8 cellular contexts compared by ENCODE assay signal in the genomic region with DNA sequence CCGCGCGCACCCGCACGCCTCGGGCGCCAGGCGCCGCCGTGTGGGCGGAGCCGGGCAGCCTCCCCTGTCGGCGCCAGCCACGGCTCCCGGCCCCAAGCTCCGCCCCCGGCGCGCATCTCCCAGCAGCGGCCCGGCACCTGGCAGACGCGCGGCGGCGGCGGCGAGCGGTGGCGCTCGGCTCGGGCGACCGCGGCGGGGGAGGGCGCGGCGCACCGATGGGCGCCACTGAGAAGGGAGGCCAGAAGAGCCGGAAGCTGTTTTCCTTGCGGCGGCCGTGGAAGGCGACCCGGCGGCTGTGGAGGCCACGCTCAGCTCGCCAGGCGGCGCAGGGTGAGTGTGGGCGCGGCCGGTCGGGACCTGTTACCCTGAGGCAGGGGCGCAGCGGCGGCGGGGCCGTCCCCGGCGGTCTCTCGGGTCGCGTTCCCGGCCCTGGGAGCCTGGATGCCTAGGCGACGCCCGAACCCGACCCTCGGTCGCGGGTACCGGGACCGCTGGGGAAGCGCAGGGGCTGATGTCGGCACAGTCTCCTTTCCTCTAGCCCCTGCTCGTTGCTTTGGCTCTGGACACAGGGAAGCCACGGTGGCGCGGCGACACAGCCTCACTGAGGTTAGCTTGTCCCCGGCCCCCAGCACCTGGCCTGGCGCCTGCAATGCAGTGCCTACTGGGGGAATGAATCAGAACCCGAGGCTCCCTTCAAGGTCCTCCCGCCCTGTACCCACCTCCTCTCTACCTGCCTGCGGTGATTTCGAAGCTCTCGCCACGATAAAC. TPM values are rescaled to one million over a fixed set of nuclear protein-coding genes. Genes with fewer than 3 reads are reported as not detected.
DNase-seq lines count a peak whose midpoint lies in the region; ATAC-seq and TF ChIP-seq lines count a peak whose summit lies in the region.

No MANE protein-coding gene starts in this region.

- peak; percentile 96 for ATAC-seq in GM19023 (IDR thresholded peaks at IDR 0.05; ENCODE audit: unreplicated experiment)
- peak; percentile 98 for ATAC-seq in HG03159 (IDR thresholded peaks at IDR 0.05; ENCODE audit: unreplicated experiment)
- peak; percentile 97 to 99 (median 98) for ATAC-seq in right lobe of liver

- H3K27me3 ChIP-seq in colonic mucosa, result no peaks in the 10 kb centered on the region
- no peaks in the 10 kb centered on the region for H3K27me3 ChIP-seq in right lobe of liver

- H3K27ac ChIP-seq in colonic mucosa, result no peak overlapping the region
- H3K27ac ChIP-seq in right lobe of liver, result no peak overlapping the region

- TF ChIP-seq POLR2A in right lobe of liver (IDR thresholded peaks at IDR 0.05), result peak; percentile 46

- peak overlapping the region; percentile 34 to 58 for H3K9ac ChIP-seq in colonic mucosa (ENCODE audit: low read depth in 2 of 2, low read length in 2 of 2)

- no peaks in the 10 kb centered on the region for H3K36me3 ChIP-seq in colonic mucosa
- no peaks in the 10 kb centered on the region for H3K36me3 ChIP-seq in right lobe of liver

- intact Hi-C loops in colonic mucosa (cut with DNase I) (no loop called here), right lobe of liver (cut with DNase I) (no loop called here)

- peak overlapping the region; percentile 70 for H3K4me3 ChIP-seq in colonic mucosa
- peak overlapping the region; percentile 72 to 89 (median 82) for H3K4me3 ChIP-seq in right lobe of liver

- TF ChIP-seq CTCF in colonic mucosa (IDR thresholded peaks at IDR 0.05) (no peak), right lobe of liver (IDR thresholded peaks at IDR 0.05) (peak in 1 of 4 donors; percentile 31)

- 4% methylated on average over 4 of the region's 92 CpGs for WGBS in right lobe of liver (ENCODE audit: insufficient coverage, low coverage, low lambda C conversion rate, missing lambda C conversion rate)

- peaks cover 4% of the 10 kb centered on the region for H3K4me1 ChIP-seq in colonic mucosa
- H3K4me1 ChIP-seq in right lobe of liver, result peaks cover 0 to 3% (median 0%) of the 10 kb centered on the region in 4 donors

- no peaks in the 10 kb centered on the region for H3K9me3 ChIP-seq in colonic mucosa
- H3K9me3 ChIP-seq in right lobe of liver, result no peaks in the 10 kb centered on the region

- DNase-seq in Ammon's horn (ENCODE audit: low spot score) (peak; percentile 91), NCI-H345 treated with DMSO at 0.1 percent for 48 hours (lab: John Stamatoyannopoulos, UW; ENCODE audit: unreplicated experiment) (peak; percentile 66), colonic mucosa (peak; percentile 84), right lobe of liver (peak; percentile 85 to 91 (median 88))
- peak; percentile 89 for DNase-seq in activated CD4-positive, alpha-beta T cell treated with anti-CD3 and anti-CD28 coated beads for 48 hours
- DNase-seq in stimulated activated CD4-positive, alpha-beta T cell treated with anti-CD3 and anti-CD28 coated beads, Interleukin-4, amount 100 ng/mL, for 4 hours, result peak; percentile 82 to 85

RNA-seq across cellular contexts. Expression of a gene that starts 54.8 kb away (rescaled TPM):
- total RNA-seq in colonic mucosa, result 1 to 10 TPM; 1.3 to 2.2 TPM
- total RNA-seq in right lobe of liver, result 1 to 10 TPM in 3 of 6 experiments, under 1 TPM in 3; 0.46 to 2.9 (median 1.2) TPM
